12 cellular contexts compared by ENCODE assay signal in genomic region chr2:142878061-142878741, GRCh38. TPM values are rescaled to one million over a fixed set of nuclear protein-coding genes. Genes with fewer than 3 reads are reported as not detected.
DNase-seq lines count a peak whose midpoint lies in the region; ATAC-seq and TF ChIP-seq lines count a peak whose summit lies in the region.
"Had no signal": no experiment of that assay in that cellular context is flagged by ENCODE, and none has a peak within 500 bp of the region (broad histone marks: within the 10 kb centered on the region; RNA-seq: fewer than 3 reads in every experiment).

No MANE protein-coding gene starts in this region.

- H3K4me1 Mint-ChIP-seq in neural progenitor cell, result no peaks in the 10 kb centered on the region
- H3K4me1 Mint-ChIP-seq: activated naive CD8-positive, alpha-beta T cell treated with anti-CD3 and anti-CD28 coated beads, Interleukin-2, amount 10 ng/mL, durations not matched to agents 7 days and 5 days had no signal

- H3K9me3 ChIP-seq in neural progenitor cell (ENCODE audit: low read depth), result no peaks in the 10 kb centered on the region

- no peak overlapping the region for H2AFZ ChIP-seq in ACC112 (ENCODE audit: low read length, unreplicated experiment)
- no peak overlapping the region for H2AFZ ChIP-seq in neural progenitor cell (replicated peaks)

- no peaks in the 10 kb centered on the region for H3K27me3 ChIP-seq in ACC112 (ENCODE audit: insufficient read depth, low read length)
- H3K27me3 ChIP-seq in neural progenitor cell, result no peaks in the 10 kb centered on the region

- no peaks in the 10 kb centered on the region for H3F3A ChIP-seq in neural progenitor cell (ENCODE audit: low read depth)

- DNase-seq in fibroblast of gingiva (ENCODE audit: low read depth), result peak; percentile 18
- DNase-seq in neural progenitor cell (ENCODE audit: low spot score), result no peak
- DNase-seq in SHP77 treated with DMSO at 0.1 percent for 48 hours (lab: John Stamatoyannopoulos, UW), result no peak
- no peak for DNase-seq in LoVo (ENCODE audit: low spot score)
- no peak for DNase-seq in activated CD4-positive, alpha-beta T cell treated with anti-CD3 and anti-CD28 coated beads for 4 hours
- DNase-seq: activated CD4-positive, CD25-positive, alpha-beta regulatory T cell treated with anti-CD3 and anti-CD28 coated beads, Interleukin-2, amount 50 U/mL, for 72 hours; activated naive CD8-positive, alpha-beta T cell treated with anti-CD3 and anti-CD28 coated beads, Interleukin-2, amount 10 ng/mL, durations not matched to agents 7 days and 5 days; stimulated activated CD8-positive, alpha-beta memory T cell treated with anti-CD3 and anti-CD28 coated beads, Interleukin-4, amount 100 ng/mL, for 48 hours had no signal

- H3K4me1 ChIP-seq in ACC112 (ENCODE audit: control insufficient read depth, insufficient read depth, low read length, unreplicated experiment) (peaks cover 60% of the 10 kb centered on the region), neural progenitor cell (no peaks in the 10 kb centered on the region)

- peaks cover 20% of the 10 kb centered on the region for H3K79me2 ChIP-seq in ACC112 (ENCODE audit: control insufficient read depth, insufficient read depth, low read length, unreplicated experiment)
- no peaks in the 10 kb centered on the region for H3K79me2 ChIP-seq in neural progenitor cell (ENCODE audit: low read depth)

- no peaks in the 10 kb centered on the region for H3K36me3 Mint-ChIP-seq in neural progenitor cell
- H3K36me3 Mint-ChIP-seq: activated naive CD8-positive, alpha-beta T cell treated with anti-CD3 and anti-CD28 coated beads, Interleukin-2, amount 10 ng/mL, durations not matched to agents 7 days and 5 days had no signal

- peak; percentile 43 for ATAC-seq in GM19395 (IDR thresholded peaks at IDR 0.05; ENCODE audit: unreplicated experiment)
- peak; percentile 31 for ATAC-seq in HG03280 (IDR thresholded peaks at IDR 0.05; ENCODE audit: unreplicated experiment)
- ATAC-seq: Panc1 had no signal

- no peaks in the 10 kb centered on the region for H3K9me3 Mint-ChIP-seq in neural progenitor cell
- H3K9me3 Mint-ChIP-seq: activated naive CD8-positive, alpha-beta T cell treated with anti-CD3 and anti-CD28 coated beads, Interleukin-2, amount 10 ng/mL, durations not matched to agents 7 days and 5 days had no signal

- H3K4me3 ChIP-seq in ACC112 (ENCODE audit: low read depth, low read length) (peak overlapping the region; percentile 78), neural progenitor cell (no peak overlapping the region)

- H3K27ac Mint-ChIP-seq in neural progenitor cell, result no peak overlapping the region
- H3K27ac Mint-ChIP-seq: activated naive CD8-positive, alpha-beta T cell treated with anti-CD3 and anti-CD28 coated beads, Interleukin-2, amount 10 ng/mL, durations not matched to agents 7 days and 5 days had no signal

- no peaks in the 10 kb centered on the region for H4K20me1 ChIP-seq in neural progenitor cell (ENCODE audit: low read depth)

- no peaks in the 10 kb centered on the region for H3K27me3 Mint-ChIP-seq in neural progenitor cell (ENCODE audit: insufficient read depth, low read depth)

- H3K4me2 ChIP-seq in neural progenitor cell, result no peak overlapping the region

- H3K27ac ChIP-seq in ACC112 (ENCODE audit: low read depth, low read length), result peak overlapping the region; percentile 99
- no peak overlapping the region for H3K27ac ChIP-seq in neural progenitor cell

- H3K9ac ChIP-seq in neural progenitor cell, result no peak overlapping the region

- no peaks in the 10 kb centered on the region for H3K36me3 ChIP-seq in ACC112 (ENCODE audit: insufficient read depth, low read length)
- no peaks in the 10 kb centered on the region for H3K36me3 ChIP-seq in neural progenitor cell

- TF ChIP-seq CTCF in neural progenitor cell (IDR thresholded peaks at IDR 0.05), result no peak

- H3K4me3 Mint-ChIP-seq in neural progenitor cell, result no peak overlapping the region
- H3K4me3 Mint-ChIP-seq: activated naive CD8-positive, alpha-beta T cell treated with anti-CD3 and anti-CD28 coated beads, Interleukin-2, amount 10 ng/mL, durations not matched to agents 7 days and 5 days had no signal

RNA-seq across cellular contexts. Expression of gene KYNU, which starts 0.7 kb away (rescaled TPM):
- 0.96 TPM in 1 of 2 replicates, not detected in the other for total RNA-seq in neural progenitor cell (ENCODE audit: low replicate concordance)
